Comparison of ENCODE assay signal across 8 cellular contexts in genomic region chr5:180353226-180353962, GRCh38. TPM values are rescaled to one million over a fixed set of nuclear protein-coding genes. Genes with fewer than 3 reads are reported as not detected.
DNase-seq lines count a peak whose midpoint lies in the region; ATAC-seq and TF ChIP-seq lines count a peak whose summit lies in the region.

Gene GFPT2, minus strand, starts transcription at chr5:180353336. Its CDS starts 119 bp downstream, at chr5:180353217.

- intact Hi-C loops in colonic mucosa (cut with DNase I), result no loop called here

- POLR2A ChIA-PET in activated CD4-positive, alpha-beta T cell treated with anti-CD3 and anti-CD28 coated beads, Interleukin-2, amount 10 ng/mL, durations not matched to agents 7 days and 5 days (lab: Charles Lee), result interaction anchor here (0.5 kb wide), 1 partner anchor 33 kb away, joined by 3 read pairs; no protein-coding TSS in a partner anchor

- no peak for ATAC-seq in GM18519 (IDR thresholded peaks at IDR 0.05; ENCODE audit: low FRiP score, unreplicated experiment)

- CTCF ChIA-PET in activated CD4-positive, alpha-beta T cell treated with anti-CD3 and anti-CD28 coated beads, Interleukin-2, amount 10 ng/mL, durations not matched to agents 7 days and 5 days (lab: Charles Lee), result interaction anchor here (1.1 kb wide), 1 partner anchor 24 kb away, joined by 5 read pairs; no protein-coding TSS in a partner anchor

- peak; percentile 25 for DNase-seq in DMS114 treated with DMSO at 0.1 percent for 48 hours (lab: John Stamatoyannopoulos, UW; ENCODE audit: unreplicated experiment)
- DNase-seq in HAP-1 (ENCODE audit: low spot score in 2 of 2), result peak; percentile 73 to 91
- peak; percentile 29 for DNase-seq in NCI-H1694 treated with DMSO at 0.1 percent for 48 hours (lab: John Stamatoyannopoulos, UW)
- peak; percentile 75 for DNase-seq in activated CD4-positive, alpha-beta T cell treated with anti-CD3 and anti-CD28 coated beads, Interleukin-2, amount 10 ng/mL, durations not matched to agents 7 days and 5 days
- peak; percentile 72 for DNase-seq in colonic mucosa
- peak; percentile 55 to 56 for DNase-seq in stimulated activated CD4-positive, alpha-beta T cell treated with anti-CD3 and anti-CD28 coated beads, Interleukin-1b, Interleukin-23, amount 100 ng/mL, for 1 hour (ENCODE audit: low read depth in 2 of 2)

- H3K27me3 ChIP-seq in HAP-1 (ENCODE audit: low read depth) (no peaks in the 10 kb centered on the region), colonic mucosa (peaks cover 35% of the 10 kb centered on the region), layer of hippocampus (ENCODE audit: control insufficient read depth, insufficient read depth, low read length) (no peaks in the 10 kb centered on the region)

- H3K4me3 ChIP-seq in HAP-1 (peak within 1 kb of the TSS; percentile 66), colonic mucosa (peak within 1 kb of the TSS; percentile 67)

- H3K27ac ChIP-seq in colonic mucosa (no peak within 1 kb of the TSS), layer of hippocampus (ENCODE audit: low read depth, low read length) (peak within 1 kb of the TSS; percentile 30)

- H3K9me3 Mint-ChIP-seq in activated CD4-positive, alpha-beta T cell treated with anti-CD3 and anti-CD28 coated beads, Interleukin-2, amount 10 ng/mL, durations not matched to agents 7 days and 5 days, result no peaks in the 10 kb centered on the region

- H3K9me3 ChIP-seq in HAP-1, result no peaks in the 10 kb centered on the region
- H3K9me3 ChIP-seq in colonic mucosa, result no peaks in the 10 kb centered on the region

- peak within 1 kb of the TSS; percentile 58 for H3K4me3 Mint-ChIP-seq in activated CD4-positive, alpha-beta T cell treated with anti-CD3 and anti-CD28 coated beads, Interleukin-2, amount 10 ng/mL, durations not matched to agents 7 days and 5 days

- no peak for TF ChIP-seq CTCF in colonic mucosa (IDR thresholded peaks at IDR 0.05)

- no peak within 1 kb of the TSS for H3K27ac Mint-ChIP-seq in activated CD4-positive, alpha-beta T cell treated with anti-CD3 and anti-CD28 coated beads, Interleukin-2, amount 10 ng/mL, durations not matched to agents 7 days and 5 days

- peaks cover 1% of the 10 kb centered on the region for H3K36me3 Mint-ChIP-seq in activated CD4-positive, alpha-beta T cell treated with anti-CD3 and anti-CD28 coated beads, Interleukin-2, amount 10 ng/mL, durations not matched to agents 7 days and 5 days (ENCODE audit: low read depth)

- H3K36me3 ChIP-seq in HAP-1 (replicated peaks) (no peaks in the 10 kb centered on the region), colonic mucosa (no peaks in the 10 kb centered on the region)

- H3K4me1 ChIP-seq in HAP-1 (peaks cover 6% of the 10 kb centered on the region; the same call in 1 of the 2 replicates), colonic mucosa (peaks cover 15% of the 10 kb centered on the region)

- peaks cover 53% of the 10 kb centered on the region for H3K27me3 Mint-ChIP-seq in activated CD4-positive, alpha-beta T cell treated with anti-CD3 and anti-CD28 coated beads, Interleukin-2, amount 10 ng/mL, durations not matched to agents 7 days and 5 days

- peak within 1 kb of the TSS in 1 of 2 donors; percentile 63 for H3K9ac ChIP-seq in colonic mucosa (ENCODE audit: low read depth in 2 of 2, low read length in 2 of 2)

- in situ Hi-C loops in HAP-1 (cut with MboI; ENCODE audit: low sequenced_read_pairs), result no loop called here

- peaks cover 4% of the 10 kb centered on the region for H3K4me1 Mint-ChIP-seq in activated CD4-positive, alpha-beta T cell treated with anti-CD3 and anti-CD28 coated beads, Interleukin-2, amount 10 ng/mL, durations not matched to agents 7 days and 5 days

RNA-seq across cellular contexts. Expression of gene GFPT2, which starts in this region (rescaled TPM):
- total RNA-seq in activated CD4-positive, alpha-beta T cell treated with anti-CD3 and anti-CD28 coated beads, Interleukin-2, amount 10 ng/mL, durations not matched to agents 7 days and 5 days, result under 1 TPM in 1 of 2 experiments, not detected in 1; 0.12 TPM
- 1 to 10 TPM in 1 of 2 donors, under 1 TPM in 1; 0.62 to 3.2 TPM for total RNA-seq in colonic mucosa

Comparison
In these comparisons a context has a peak if more than half of its experiments do, and no peak if none do; other contexts are left out.
1. Peak in DNase-seq in activated CD4-positive, alpha-beta T cell treated with anti-CD3 and anti-CD28 coated beads, Interleukin-2, amount 10 ng/mL, durations not matched to agents 7 days and 5 days; RNA of the gene not detected or under 1 TPM.
2. DNase-seq: peak in every context shown above with its lines; median percentile 82 in HAP-1; 75 in activated CD4-positive, alpha-beta T cell treated with anti-CD3 and anti-CD28 coated beads, Interleukin-2, amount 10 ng/mL, durations not matched to agents 7 days and 5 days; 72 in colonic mucosa; 56 in stimulated activated CD4-positive, alpha-beta T cell treated with anti-CD3 and anti-CD28 coated beads, Interleukin-1b, Interleukin-23, amount 100 ng/mL, for 1 hour; 29 in NCI-H1694 treated with DMSO at 0.1 percent for 48 hours; 25 in DMS114 treated with DMSO at 0.1 percent for 48 hours.